18 cellular contexts compared by ENCODE assay signal in genomic region chr7:158378978-158379377, GRCh38.
DNase-seq lines count a peak whose midpoint lies in the region; TF ChIP-seq lines count a peak whose summit lies in the region.
"Had no signal": no experiment of that assay in that cellular context is flagged by ENCODE, and none has a peak within 500 bp of the region (broad histone marks: within the 10 kb centered on the region; RNA-seq: fewer than 3 reads in every experiment).

No MANE protein-coding gene starts in this region.

- H3K27ac ChIP-seq in VCaP (peak overlapping the region; percentile 63), sigmoid colon (no peak overlapping the region), esophagus muscularis mucosa (replicated peaks in 1 of 4) (no peak overlapping the region)
- H3K27ac ChIP-seq: C4-2B had no signal

- no peaks in the 10 kb centered on the region for H3K36me3 Mint-ChIP-seq in CD14-positive monocyte
- H3K36me3 Mint-ChIP-seq: CD8-positive, alpha-beta T cell had no signal

- no peak overlapping the region for H3K27ac Mint-ChIP-seq in CD14-positive monocyte
- H3K27ac Mint-ChIP-seq: CD8-positive, alpha-beta T cell; HFFc6 had no signal

- DNase-seq in CD14-positive monocyte (ENCODE audit: low spot score) (peak; percentile 31), mesenteric fat pad (ENCODE audit: low spot score) (peak; percentile 69), sigmoid colon (peak; percentile 45), CD1c-positive myeloid dendritic cell (ENCODE audit: extremely low spot score) (no peak), esophagus muscularis mucosa (ENCODE audit: extremely low spot score) (no peak)
- DNase-seq in stimulated activated CD4-positive, alpha-beta T cell treated with anti-CD3 and anti-CD28 coated beads, Interleukin-4, amount 100 ng/mL, for 4 hours, result no peak
- DNase-seq: AML-193; Calu3; CD8-positive, alpha-beta T cell; DMS79 treated with DMSO at 0.1 percent for 48 hours; GF-D8; GOT3; H7; HFFc6; IMR-90 had no signal

- H3K9me3 ChIP-seq in sigmoid colon (no peaks in the 10 kb centered on the region), esophagus muscularis mucosa (no peaks in the 10 kb centered on the region)

- H3K4me1 ChIP-seq in sigmoid colon, result no peaks in the 10 kb centered on the region
- H3K4me1 ChIP-seq in esophagus muscularis mucosa, result no peaks in the 10 kb centered on the region

- H3K27me3 ChIP-seq in sigmoid colon, result no peaks in the 10 kb centered on the region
- peaks cover 0 to 35% (median 0%) of the 10 kb centered on the region in 4 donors for H3K27me3 ChIP-seq in esophagus muscularis mucosa

- H3K9me3 Mint-ChIP-seq in CD14-positive monocyte, result peaks cover 8 to 28% (median 15%) of the 10 kb centered on the region in 7 donors

- peaks cover 2 to 7% (median 3%) of the 10 kb centered on the region in 3 donors for H3K27me3 Mint-ChIP-seq in CD14-positive monocyte (ENCODE audit: low read depth in 3 of 3)

- TF ChIP-seq EP300 in sigmoid colon (IDR thresholded peaks at IDR 0.05) (no peak), esophagus muscularis mucosa (IDR thresholded peaks at IDR 0.05) (no peak)

- no peaks in the 10 kb centered on the region for H3K4me1 Mint-ChIP-seq in CD14-positive monocyte

- TF ChIP-seq CTCF in CD14-positive monocyte (IDR thresholded peaks at IDR 0.05) (no peak), VCaP (conservative IDR thresholded peaks at IDR 0.05) (no peak), sigmoid colon (IDR thresholded peaks at IDR 0.05) (no peak), esophagus muscularis mucosa (IDR thresholded peaks at IDR 0.05) (no peak)

- TF ChIP-seq POLR2A in sigmoid colon (IDR thresholded peaks at IDR 0.05) (no peak), esophagus muscularis mucosa (IDR thresholded peaks at IDR 0.05; ENCODE audit: low read depth) (no peak)

- H3K36me3 ChIP-seq in sigmoid colon (no peaks in the 10 kb centered on the region), esophagus muscularis mucosa (no peaks in the 10 kb centered on the region)

- WGBS in sigmoid colon, 2 donors, result 86 to 92% methylated on average over 7 of the region's 7 CpGs
- 78% methylated on average over 7 of the region's 7 CpGs for WGBS in esophagus muscularis mucosa

- intact Hi-C loops in CD14-positive monocyte (cut with micrococcal nuclease), result no loop called here
- intact Hi-C loops in sigmoid colon (cut with DNase I), result no loop called here
- intact Hi-C loops in esophagus muscularis mucosa (cut with DNase I), result no loop called here

- no peak overlapping the region for H3K4me3 ChIP-seq in sigmoid colon
- no peak overlapping the region for H3K4me3 ChIP-seq in esophagus muscularis mucosa
- H3K4me3 ChIP-seq: K562 had no signal

- no peak overlapping the region for H3K4me3 Mint-ChIP-seq in CD14-positive monocyte
- H3K4me3 Mint-ChIP-seq: CD8-positive, alpha-beta T cell; HFFc6 had no signal

Comparison
In these comparisons a context has a peak if more than half of its experiments do, and no peak if none do; other contexts are left out.
1. DNase-seq: peak in CD14-positive monocyte (single experiment), mesenteric fat pad (single experiment) and sigmoid colon (single experiment); none in CD1c-positive myeloid dendritic cell (single experiment), stimulated activated CD4-positive, alpha-beta T cell treated with anti-CD3 and anti-CD28 coated beads, Interleukin-4, amount 100 ng/mL, for 4 hours (0 of 2) and esophagus muscularis mucosa (single experiment).